In the genomic region with DNA sequence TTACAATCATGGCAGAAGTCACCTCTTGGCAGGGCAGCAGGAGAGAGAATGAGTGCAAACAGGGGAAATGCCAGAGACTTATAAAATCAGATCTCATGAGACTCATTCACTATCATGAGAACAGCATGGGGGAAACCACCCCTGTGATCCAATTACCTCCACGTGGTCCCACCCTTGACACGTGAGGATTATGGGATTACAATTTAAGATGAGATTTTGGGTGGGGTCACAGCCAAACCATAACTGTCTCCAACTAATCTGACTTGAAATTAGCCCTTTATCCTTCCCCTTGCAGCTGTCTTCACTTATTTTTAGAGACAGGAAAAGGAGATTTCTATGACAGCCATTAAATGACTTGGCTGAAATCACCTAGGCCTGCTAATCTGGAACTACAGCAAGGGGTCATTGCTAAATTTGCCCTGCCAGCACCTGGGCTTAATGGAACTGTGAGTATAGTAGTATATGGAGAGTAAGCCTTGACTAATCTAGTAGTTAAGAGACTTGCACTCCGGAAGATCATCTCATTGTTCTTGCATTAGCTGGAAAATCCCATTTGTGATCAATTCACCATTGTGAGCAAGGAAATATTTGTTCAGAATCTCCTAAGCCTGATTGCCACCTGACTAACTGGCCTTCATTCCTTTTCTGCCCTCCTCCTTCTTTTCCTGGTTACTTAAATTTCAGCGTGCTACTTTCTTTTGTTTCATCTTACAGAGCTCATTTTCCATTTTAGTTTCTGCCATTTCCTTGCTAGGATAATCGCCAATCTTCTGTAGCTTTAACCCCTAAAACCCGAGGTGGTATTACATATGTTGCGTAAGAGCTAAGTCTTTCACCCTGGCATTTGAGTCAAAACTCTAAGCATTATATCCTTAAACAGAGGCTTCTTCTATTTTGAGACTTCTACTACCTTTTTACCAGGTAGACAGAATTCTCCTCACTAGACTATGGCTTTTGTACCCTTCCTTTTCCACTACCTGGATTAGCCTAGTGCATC, we compare ENCODE assay signal across 2 cellular contexts.
TF ChIP-seq lines count a peak whose summit lies in the region.

No MANE protein-coding gene starts in this region.

TF ChIP-seq in GM23338, 12 proteins besides CTCF, POLR2A, EP300 and RAD21:
- TF ChIP-seq, protein P1, sequence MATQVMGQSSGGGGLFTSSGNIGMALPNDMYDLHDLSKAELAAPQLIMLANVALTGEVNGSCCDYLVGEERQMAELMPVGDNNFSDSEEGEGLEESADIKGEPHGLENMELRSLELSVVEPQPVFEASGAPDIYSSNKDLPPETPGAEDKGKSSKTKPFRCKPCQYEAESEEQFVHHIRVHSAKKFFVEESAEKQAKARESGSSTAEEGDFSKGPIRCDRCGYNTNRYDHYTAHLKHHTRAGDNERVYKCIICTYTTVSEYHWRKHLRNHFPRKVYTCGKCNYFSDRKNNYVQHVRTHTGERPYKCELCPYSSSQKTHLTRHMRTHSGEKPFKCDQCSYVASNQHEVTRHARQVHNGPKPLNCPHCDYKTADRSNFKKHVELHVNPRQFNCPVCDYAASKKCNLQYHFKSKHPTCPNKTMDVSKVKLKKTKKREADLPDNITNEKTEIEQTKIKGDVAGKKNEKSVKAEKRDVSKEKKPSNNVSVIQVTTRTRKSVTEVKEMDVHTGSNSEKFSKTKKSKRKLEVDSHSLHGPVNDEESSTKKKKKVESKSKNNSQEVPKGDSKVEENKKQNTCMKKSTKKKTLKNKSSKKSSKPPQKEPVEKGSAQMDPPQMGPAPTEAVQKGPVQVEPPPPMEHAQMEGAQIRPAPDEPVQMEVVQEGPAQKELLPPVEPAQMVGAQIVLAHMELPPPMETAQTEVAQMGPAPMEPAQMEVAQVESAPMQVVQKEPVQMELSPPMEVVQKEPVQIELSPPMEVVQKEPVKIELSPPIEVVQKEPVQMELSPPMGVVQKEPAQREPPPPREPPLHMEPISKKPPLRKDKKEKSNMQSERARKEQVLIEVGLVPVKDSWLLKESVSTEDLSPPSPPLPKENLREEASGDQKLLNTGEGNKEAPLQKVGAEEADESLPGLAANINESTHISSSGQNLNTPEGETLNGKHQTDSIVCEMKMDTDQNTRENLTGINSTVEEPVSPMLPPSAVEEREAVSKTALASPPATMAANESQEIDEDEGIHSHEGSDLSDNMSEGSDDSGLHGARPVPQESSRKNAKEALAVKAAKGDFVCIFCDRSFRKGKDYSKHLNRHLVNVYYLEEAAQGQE (IDR thresholded peaks at IDR 0.05; ENCODE audit: unreplicated experiment), result no peak
- TF ChIP-seq POLR2AphosphoS5 (IDR thresholded peaks at IDR 0.05; ENCODE audit: low read depth) (no peak), ZNF114 (CRISPR knock-in tag; IDR thresholded peaks at IDR 0.05) (no peak), STAT1 (IDR thresholded peaks at IDR 0.05; ENCODE audit: unreplicated experiment) (no peak), EZH2phosphoT487 (IDR thresholded peaks at IDR 0.05; ENCODE audit: unreplicated experiment) (no peak), JUNB (IDR thresholded peaks at IDR 0.05; ENCODE audit: unreplicated experiment) (no peak), EZH2 (IDR thresholded peaks at IDR 0.05; ENCODE audit: low read depth, unreplicated experiment) (no peak)
- TF ChIP-seq, protein P2, sequence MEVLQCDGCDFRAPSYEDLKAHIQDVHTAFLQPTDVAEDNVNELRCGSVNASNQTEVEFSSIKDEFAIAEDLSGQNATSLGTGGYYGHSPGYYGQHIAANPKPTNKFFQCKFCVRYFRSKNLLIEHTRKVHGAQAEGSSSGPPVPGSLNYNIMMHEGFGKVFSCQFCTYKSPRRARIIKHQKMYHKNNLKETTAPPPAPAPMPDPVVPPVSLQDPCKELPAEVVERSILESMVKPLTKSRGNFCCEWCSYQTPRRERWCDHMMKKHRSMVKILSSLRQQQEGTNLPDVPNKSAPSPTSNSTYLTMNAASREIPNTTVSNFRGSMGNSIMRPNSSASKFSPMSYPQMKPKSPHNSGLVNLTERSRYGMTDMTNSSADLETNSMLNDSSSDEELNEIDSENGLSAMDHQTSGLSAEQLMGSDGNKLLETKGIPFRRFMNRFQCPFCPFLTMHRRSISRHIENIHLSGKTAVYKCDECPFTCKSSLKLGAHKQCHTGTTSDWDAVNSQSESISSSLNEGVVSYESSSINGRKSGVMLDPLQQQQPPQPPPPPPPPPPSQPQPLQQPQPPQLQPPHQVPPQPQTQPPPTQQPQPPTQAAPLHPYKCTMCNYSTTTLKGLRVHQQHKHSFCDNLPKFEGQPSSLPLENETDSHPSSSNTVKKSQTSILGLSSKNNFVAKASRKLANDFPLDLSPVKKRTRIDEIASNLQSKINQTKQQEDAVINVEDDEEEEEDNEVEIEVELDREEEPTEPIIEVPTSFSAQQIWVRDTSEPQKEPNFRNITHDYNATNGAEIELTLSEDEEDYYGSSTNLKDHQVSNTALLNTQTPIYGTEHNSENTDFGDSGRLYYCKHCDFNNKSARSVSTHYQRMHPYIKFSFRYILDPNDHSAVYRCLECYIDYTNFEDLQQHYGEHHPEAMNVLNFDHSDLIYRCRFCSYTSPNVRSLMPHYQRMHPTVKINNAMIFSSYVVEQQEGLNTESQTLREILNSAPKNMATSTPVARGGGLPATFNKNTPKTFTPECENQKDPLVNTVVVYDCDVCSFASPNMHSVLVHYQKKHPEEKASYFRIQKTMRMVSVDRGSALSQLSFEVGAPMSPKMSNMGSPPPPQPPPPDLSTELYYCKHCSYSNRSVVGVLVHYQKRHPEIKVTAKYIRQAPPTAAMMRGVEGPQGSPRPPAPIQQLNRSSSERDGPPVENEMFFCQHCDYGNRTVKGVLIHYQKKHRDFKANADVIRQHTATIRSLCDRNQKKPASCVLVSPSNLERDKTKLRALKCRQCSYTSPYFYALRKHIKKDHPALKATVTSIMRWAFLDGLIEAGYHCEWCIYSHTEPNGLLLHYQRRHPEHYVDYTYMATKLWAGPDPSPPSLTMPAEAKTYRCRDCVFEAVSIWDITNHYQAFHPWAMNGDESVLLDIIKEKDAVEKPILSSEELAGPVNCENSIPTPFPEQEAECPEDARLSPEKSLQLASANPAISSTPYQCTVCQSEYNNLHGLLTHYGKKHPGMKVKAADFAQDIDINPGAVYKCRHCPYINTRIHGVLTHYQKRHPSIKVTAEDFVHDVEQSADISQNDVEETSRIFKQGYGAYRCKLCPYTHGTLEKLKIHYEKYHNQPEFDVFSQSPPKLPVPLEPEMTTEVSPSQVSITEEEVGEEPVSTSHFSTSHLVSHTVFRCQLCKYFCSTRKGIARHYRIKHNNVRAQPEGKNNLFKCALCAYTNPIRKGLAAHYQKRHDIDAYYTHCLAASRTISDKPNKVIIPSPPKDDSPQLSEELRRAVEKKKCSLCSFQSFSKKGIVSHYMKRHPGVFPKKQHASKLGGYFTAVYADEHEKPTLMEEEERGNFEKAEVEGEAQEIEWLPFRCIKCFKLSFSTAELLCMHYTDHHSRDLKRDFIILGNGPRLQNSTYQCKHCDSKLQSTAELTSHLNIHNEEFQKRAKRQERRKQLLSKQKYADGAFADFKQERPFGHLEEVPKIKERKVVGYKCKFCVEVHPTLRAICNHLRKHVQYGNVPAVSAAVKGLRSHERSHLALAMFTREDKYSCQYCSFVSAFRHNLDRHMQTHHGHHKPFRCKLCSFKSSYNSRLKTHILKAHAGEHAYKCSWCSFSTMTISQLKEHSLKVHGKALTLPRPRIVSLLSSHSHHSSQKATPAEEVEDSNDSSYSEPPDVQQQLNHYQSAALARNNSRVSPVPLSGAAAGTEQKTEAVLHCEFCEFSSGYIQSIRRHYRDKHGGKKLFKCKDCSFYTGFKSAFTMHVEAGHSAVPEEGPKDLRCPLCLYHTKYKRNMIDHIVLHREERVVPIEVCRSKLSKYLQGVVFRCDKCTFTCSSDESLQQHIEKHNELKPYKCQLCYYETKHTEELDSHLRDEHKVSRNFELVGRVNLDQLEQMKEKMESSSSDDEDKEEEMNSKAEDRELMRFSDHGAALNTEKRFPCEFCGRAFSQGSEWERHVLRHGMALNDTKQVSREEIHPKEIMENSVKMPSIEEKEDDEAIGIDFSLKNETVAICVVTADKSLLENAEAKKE (CRISPR knock-in tag; IDR thresholded peaks at IDR 0.05), result no peak

TF ChIP-seq in GM12891, 5 proteins besides CTCF, POLR2A, EP300 and RAD21:
- TF ChIP-seq TAF1 (IDR thresholded peaks at IDR 0.05; ENCODE audit: low read depth, low read length) (no peak), POU2F2 (IDR thresholded peaks at IDR 0.05; ENCODE audit: low read depth, low read length) (no peak)
